In the genomic region with DNA sequence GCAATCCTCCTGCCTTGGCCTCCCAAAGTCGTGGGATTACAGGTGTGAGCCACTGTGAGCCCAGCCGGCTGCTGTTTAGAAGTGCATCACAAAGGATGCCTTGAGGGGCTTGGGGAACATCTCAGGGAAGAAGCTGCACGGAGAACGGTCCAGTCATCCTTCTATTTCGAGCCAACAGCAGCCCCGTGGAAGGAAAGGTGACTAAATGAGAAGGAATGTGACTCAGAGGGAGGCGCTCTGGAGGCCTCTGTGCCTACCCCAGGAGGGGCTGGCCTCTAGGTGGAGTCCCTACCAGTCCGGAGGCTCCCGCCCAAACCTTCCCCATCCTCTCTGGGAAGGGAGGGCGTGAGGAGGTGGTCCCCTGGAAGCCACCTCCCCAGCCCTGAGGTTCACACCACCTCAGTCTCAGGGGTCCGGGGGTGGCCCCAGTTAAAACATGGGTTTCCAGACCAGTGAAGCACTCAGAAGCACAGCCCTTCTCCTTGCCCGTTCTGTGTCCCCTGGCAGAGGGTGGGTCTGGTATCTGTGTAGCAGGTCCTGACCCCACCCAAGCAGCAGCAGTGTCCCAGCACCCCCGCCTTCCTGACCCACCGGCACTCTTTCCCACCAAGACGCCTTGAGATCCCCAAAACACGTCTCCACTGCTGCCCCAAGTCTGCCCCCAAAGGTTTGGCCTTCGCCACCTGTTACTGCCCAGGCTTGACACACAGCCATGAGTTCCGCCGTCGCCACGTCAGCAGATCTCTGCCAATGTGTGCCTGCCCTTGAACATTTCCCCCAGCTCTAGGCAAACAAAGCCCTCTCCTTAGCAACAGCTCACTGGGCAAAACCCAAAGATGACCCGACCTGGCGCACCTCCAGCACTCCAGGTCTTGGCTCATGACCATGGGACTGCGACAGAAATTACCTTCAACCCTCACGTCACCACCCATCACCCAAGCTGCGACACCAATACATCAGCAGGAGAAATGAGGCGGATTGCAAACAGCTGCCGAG, we compare ENCODE assay signal across 7 cellular contexts.
DNase-seq lines count a peak whose midpoint lies in the region; ATAC-seq and TF ChIP-seq lines count a peak whose summit lies in the region.

No MANE protein-coding gene starts in this region.

- TF ChIP-seq CTCF in brain microvascular endothelial cell (IDR thresholded peaks at IDR 0.05; ENCODE audit: low read depth, low read length, missing control alignments) (peak; percentile 56), kidney epithelial cell (IDR thresholded peaks at IDR 0.05; ENCODE audit: insufficient read depth, low read length, poor library complexity, severe bottlenecking) (peak; percentile 42), upper lobe of right lung (IDR thresholded peaks at IDR 0.05) (peak; percentile 9)

- H3K36me3 ChIP-seq in brain microvascular endothelial cell (replicated peaks) (peaks cover 7% of the 10 kb centered on the region), kidney epithelial cell (ENCODE audit: control insufficient read depth, insufficient read depth, low read length) (no peaks in the 10 kb centered on the region), upper lobe of right lung (peaks cover 17% of the 10 kb centered on the region)

- peaks cover 18% of the 10 kb centered on the region for H3K4me1 ChIP-seq in upper lobe of right lung

- intact Hi-C loops in upper lobe of right lung (cut with DNase I), result no loop called here

- no peaks in the 10 kb centered on the region for H3K9me3 Mint-ChIP-seq in effector memory CD8-positive, alpha-beta T cell

- H3K9me3 ChIP-seq in upper lobe of right lung, result no peaks in the 10 kb centered on the region

- peaks cover 0 to 3% of the 10 kb centered on the region in 2 donors for H3K4me1 Mint-ChIP-seq in effector memory CD8-positive, alpha-beta T cell (ENCODE audit: low read depth in 2 of 2)

- H3K27me3 Mint-ChIP-seq in effector memory CD8-positive, alpha-beta T cell, result peaks cover 12 to 60% of the 10 kb centered on the region in 2 donors

- H3K27ac ChIP-seq in brain microvascular endothelial cell (peak overlapping the region; percentile 98), upper lobe of right lung (peak overlapping the region; percentile 18)

- H3K36me3 Mint-ChIP-seq in effector memory CD8-positive, alpha-beta T cell (ENCODE audit: insufficient read depth), result no peaks in the 10 kb centered on the region

- ATAC-seq in upper lobe of right lung, result peak; percentile 44
- no peak for ATAC-seq in effector memory CD8-positive, alpha-beta T cell (replicated peaks)

- H3K4me3 Mint-ChIP-seq in effector memory CD8-positive, alpha-beta T cell, result no peak overlapping the region

- DNase-seq in LHCN-M2 (ENCODE audit: low read depth) (peak; percentile 92), brain microvascular endothelial cell (peak; percentile 94), kidney epithelial cell (ENCODE audit: low read depth) (no peak), upper lobe of right lung (peak; percentile 62), COR-L47 (lab: John Stamatoyannopoulos, UW) (no peak), KG1 (lab: John Stamatoyannopoulos, UW) (no peak)
- no peak for DNase-seq in effector memory CD8-positive, alpha-beta T cell

- H3K27me3 ChIP-seq in brain microvascular endothelial cell (replicated peaks) (no peaks in the 10 kb centered on the region), kidney epithelial cell (ENCODE audit: control insufficient read depth, insufficient read depth, low read length) (no peaks in the 10 kb centered on the region), upper lobe of right lung (no peaks in the 10 kb centered on the region)

- H3K4me3 ChIP-seq in brain microvascular endothelial cell (ENCODE audit: low read depth, low read length) (no peak overlapping the region), kidney epithelial cell (ENCODE audit: low read depth, low read length) (no peak overlapping the region), upper lobe of right lung (no peak overlapping the region)

- in situ Hi-C loops in brain microvascular endothelial cell (cut with HindIII; ENCODE audit: low pct_ligation_motif_present, low sequenced_read_pairs), result no loop called here

- H3K27ac Mint-ChIP-seq in effector memory CD8-positive, alpha-beta T cell, result no peak overlapping the region

Comparison
In these comparisons a context has a peak if more than half of its experiments do, and no peak if none do; other contexts are left out.
1. DNase-seq: peak in LHCN-M2 (single experiment), brain microvascular endothelial cell (single experiment) and upper lobe of right lung (single experiment); none in kidney epithelial cell (single experiment), effector memory CD8-positive, alpha-beta T cell (0 of 3), COR-L47 (single experiment) and KG1 (single experiment).
2. Peak in every context shown above with its lines, with median percentiles within 50 percentile points of each other: CTCF ChIP-seq.